8 cellular contexts compared by ENCODE assay signal in genomic region chr16:84357191-84357651, GRCh38. TPM values are rescaled to one million over a fixed set of nuclear protein-coding genes. Genes with fewer than 3 reads are reported as not detected.
DNase-seq lines count a peak whose midpoint lies in the region; TF ChIP-seq lines count a peak whose summit lies in the region.

No MANE protein-coding gene starts in this region.

- H4K8ac ChIP-seq in mesenchymal stem cell (ENCODE audit: low read length) = no peak overlapping the region

- no peaks in the 10 kb centered on the region for H3K79me1 ChIP-seq in mesenchymal stem cell (replicated peaks; ENCODE audit: low read length, poor library complexity, severe bottlenecking)

- no peaks in the 10 kb centered on the region for H3K36me3 Mint-ChIP-seq in stimulated activated naive CD8-positive, alpha-beta T cell treated with anti-CD3 and anti-CD28 coated beads, Interleukin-15, Interleukin-2, amounts not matched to agents 100 ng/mL and 50 ng/mL, for 24 hours (ENCODE audit: low read depth)

- no peak overlapping the region for H3K4me2 ChIP-seq in mesenchymal stem cell (ENCODE audit: low read length, poor library complexity, severe bottlenecking)

- no peak overlapping the region for H3K9ac ChIP-seq in mesenchymal stem cell (ENCODE audit: low read length)

- peak overlapping the region in 1 of 59 donors; percentile 3 for H3K4me3 ChIP-seq in dorsolateral prefrontal cortex
- no peak overlapping the region for H3K4me3 ChIP-seq in mesenchymal stem cell (ENCODE audit: insufficient read depth in 1 of 2, low read depth in 1 of 2, low read length in 2 of 2)

- peaks cover 40% of the 10 kb centered on the region for H3K4me1 Mint-ChIP-seq in stimulated activated naive CD8-positive, alpha-beta T cell treated with anti-CD3 and anti-CD28 coated beads, Interleukin-15, Interleukin-2, amounts not matched to agents 100 ng/mL and 50 ng/mL, for 24 hours (ENCODE audit: low read depth)

- no peak overlapping the region for H3K4ac ChIP-seq in mesenchymal stem cell (ENCODE audit: low read depth in 1 of 2, low read length in 2 of 2)

- intact Hi-C loops in dorsolateral prefrontal cortex (cut with DNase I) = loop anchor here (2.0 to 5.0 kb wide), 2 partner anchors 50 to 80 kb away; no protein-coding TSS in a partner anchor

- peaks cover 6% of the 10 kb centered on the region for H3K4me1 ChIP-seq in mesenchymal stem cell (ENCODE audit: control insufficient read depth, insufficient read depth, low read depth, low read length)

- no peaks in the 10 kb centered on the region for H3K36me3 ChIP-seq in mesenchymal stem cell (ENCODE audit: control insufficient read depth in 1 of 2, insufficient read depth in 2 of 2, low read depth in 1 of 2, low read length in 2 of 2)

- no peak overlapping the region for H2AFZ ChIP-seq in mesenchymal stem cell (ENCODE audit: low read depth, low read length)

- no peak overlapping the region for H2BK120ac ChIP-seq in mesenchymal stem cell (ENCODE audit: low read depth, low read length)

- no peak overlapping the region for H3K14ac ChIP-seq in mesenchymal stem cell (ENCODE audit: low read length in 2 of 2)

- no peak overlapping the region for H2BK5ac ChIP-seq in mesenchymal stem cell (ENCODE audit: low read depth, low read length, poor library complexity, severe bottlenecking)

- H3K27me3 ChIP-seq in dorsolateral prefrontal cortex (no peaks in the 10 kb centered on the region), mesenchymal stem cell (ENCODE audit: control insufficient read depth in 1 of 2, insufficient read depth in 1 of 2, low read length in 2 of 2) (peaks cover 41 to 42% of the 10 kb centered on the region in 2 experiments)

- 93% methylated on average over 8 of the region's 9 CpGs for WGBS in mesenchymal stem cell

- no peak overlapping the region for H2BK15ac ChIP-seq in mesenchymal stem cell (ENCODE audit: low read depth, poor library complexity, severe bottlenecking)

- peaks cover 5% of the 10 kb centered on the region for H3K27me3 Mint-ChIP-seq in stimulated activated naive CD8-positive, alpha-beta T cell treated with anti-CD3 and anti-CD28 coated beads, Interleukin-15, Interleukin-2, amounts not matched to agents 100 ng/mL and 50 ng/mL, for 24 hours

- H4K91ac ChIP-seq in mesenchymal stem cell (ENCODE audit: low read length) = no peak overlapping the region

- H3K23ac ChIP-seq in mesenchymal stem cell (ENCODE audit: low read length in 2 of 2) = no peak overlapping the region

- H2AK5ac ChIP-seq in mesenchymal stem cell (ENCODE audit: low read length, severe bottlenecking) = no peak overlapping the region

- no peaks in the 10 kb centered on the region for H3K9me3 Mint-ChIP-seq in stimulated activated naive CD8-positive, alpha-beta T cell treated with anti-CD3 and anti-CD28 coated beads, Interleukin-15, Interleukin-2, amounts not matched to agents 100 ng/mL and 50 ng/mL, for 24 hours

- no peaks in the 10 kb centered on the region for H3K9me3 ChIP-seq in mesenchymal stem cell (ENCODE audit: control insufficient read depth, low read length)

- DNase-seq in activated CD4-positive, alpha-beta T cell treated with anti-CD3 and anti-CD28 coated beads, Interleukin-2, amount 50 U/mL, for 48 hours = peak; percentile 10 to 31
- no peak for DNase-seq in activated CD4-positive, alpha-beta T cell treated with anti-CD3 and anti-CD28 coated beads for 4 hours
- DNase-seq in SIG-M5 (lab: John Stamatoyannopoulos, UW) (peak; percentile 32), dorsolateral prefrontal cortex (peak in 1 of 10 donors; percentile 31), mesenchymal stem cell (no peak), KG1 (lab: John Stamatoyannopoulos, UW) (no peak)
- no peak for DNase-seq in stimulated activated naive CD4-positive, alpha-beta T cell (lab: John Stamatoyannopoulos, UW)

- H3K27ac ChIP-seq in dorsolateral prefrontal cortex (peak overlapping the region in 58 of 59 donors; percentile 40 to 93 (median 87)), mesenchymal stem cell (ENCODE audit: low read length, poor library complexity, severe bottlenecking) (no peak overlapping the region)

- no peak overlapping the region for H2BK12ac ChIP-seq in mesenchymal stem cell (ENCODE audit: low read length in 2 of 2)

- peak overlapping the region; percentile 9 for H3K27ac Mint-ChIP-seq in stimulated activated naive CD8-positive, alpha-beta T cell treated with anti-CD3 and anti-CD28 coated beads, Interleukin-15, Interleukin-2, amounts not matched to agents 100 ng/mL and 50 ng/mL, for 24 hours

- no peak overlapping the region for H3K4me3 Mint-ChIP-seq in stimulated activated naive CD8-positive, alpha-beta T cell treated with anti-CD3 and anti-CD28 coated beads, Interleukin-15, Interleukin-2, amounts not matched to agents 100 ng/mL and 50 ng/mL, for 24 hours

- no peak overlapping the region for H3K18ac ChIP-seq in mesenchymal stem cell (ENCODE audit: low read depth in 1 of 2, low read length in 2 of 2)

- no peak for TF ChIP-seq CTCF in dorsolateral prefrontal cortex (IDR thresholded peaks at IDR 0.05 in 54 of 56, conservative IDR thresholded peaks at IDR 0.05 in 2 of 56; ENCODE audit: low read depth in 1 of 56, partially characterized antibody in 56 of 56)

RNA-seq across cellular contexts. Expression of gene ATP2C2, which starts 11.1 kb away (rescaled TPM):
- 10 to 100 TPM in 41 of 120 experiments, 1 to 10 TPM in 79; 2.8 to 17.6 (median 8.8) TPM for total RNA-seq in dorsolateral prefrontal cortex
- polyA plus RNA-seq in mesenchymal stem cell (2013, experiment 1 of 2) = not detected
- not detected for polyA plus RNA-seq in mesenchymal stem cell (2013, experiment 2 of 2)

Comparison
In these comparisons a context has a peak if more than half of its experiments do, and no peak if none do; other contexts are left out.
1. DNase-seq: peak in activated CD4-positive, alpha-beta T cell treated with anti-CD3 and anti-CD28 coated beads, Interleukin-2, amount 50 U/mL, for 48 hours (2 of 2) and SIG-M5 (single experiment); none in activated CD4-positive, alpha-beta T cell treated with anti-CD3 and anti-CD28 coated beads for 4 hours (0 of 2), mesenchymal stem cell (single experiment), KG1 (single experiment) and stimulated activated naive CD4-positive, alpha-beta T cell (0 of 6).